In genomic region chr12:82507656-82508055, GRCh38 we compare ENCODE assay signal across 30 cellular contexts.
"Had no signal": no experiment of that assay in that cellular context is flagged by ENCODE, and none has a peak within 500 bp of the region (broad histone marks: within the 10 kb centered on the region; RNA-seq: fewer than 3 reads in every experiment).

No MANE protein-coding gene starts in this region.

- H3K9me3 ChIP-seq: adrenal gland, body of pancreas, breast epithelium, Peyer's patch, SJSA1, SK-N-SH had no signal

- H3K9me3 Mint-ChIP-seq: activated CD4-positive, alpha-beta memory T cell treated with anti-CD3 and anti-CD28 coated beads for 36 hours; activated CD4-positive, alpha-beta T cell treated with anti-CD3 and anti-CD28 coated beads, Interleukin-2, amount 10 ng/mL, durations not matched to agents 7 days and 5 days; activated naive CD4-positive, alpha-beta T cell treated with anti-CD3 and anti-CD28 coated beads for 36 hours; activated naive CD4-positive, alpha-beta T cell treated with anti-CD3 and anti-CD28 coated beads, Interleukin-2, amount 50 U/mL, for 72 hours; activated T-cell treated with anti-CD3 and anti-CD28 coated beads, Interleukin-2, amount 50 U/mL, for 4 hours; activated T-helper 1 cell treated with anti-CD3 and anti-CD28 coated beads, Interleukin-12 subunit alpha, Interleukin-12 subunit beta, Interleukin-2, Interleukin-4 antibody, amounts not matched to agents 30 ng/mL and 10 ng/mL and 1 ng/mL, durations not matched to agents 14 hours and 24 hours and 36 hours; T-helper 1 cell treated with Interleukin-12 subunit alpha and Interleukin-12 subunit beta and Interleukin-4 antibody, amounts not matched to agents 30 μg/mL and 1 μg/mL, for 36 hours; T-helper 2 cell treated with Interferon-gamma antibody and Interleukin-4, amounts not matched to agents 5 μg/mL and 100 μg/mL, for 36 hours; WTC11 had no signal

- H3K27me3 Mint-ChIP-seq: activated CD4-positive, alpha-beta memory T cell treated with anti-CD3 and anti-CD28 coated beads for 36 hours; activated CD4-positive, alpha-beta T cell treated with anti-CD3 and anti-CD28 coated beads, Interleukin-2, amount 10 ng/mL, durations not matched to agents 7 days and 5 days had no signal

- H3K27ac ChIP-seq: adrenal gland, body of pancreas, breast epithelium, Peyer's patch, SJSA1 had no signal

- H3K4me3 ChIP-seq: adrenal gland, body of pancreas, breast epithelium, Peyer's patch, SJSA1 had no signal

- H3K36me3 Mint-ChIP-seq: activated CD4-positive, alpha-beta memory T cell treated with anti-CD3 and anti-CD28 coated beads for 36 hours; activated naive CD4-positive, alpha-beta T cell treated with anti-CD3 and anti-CD28 coated beads, Interleukin-2, amount 50 U/mL, for 72 hours; WTC11 had no signal

- H3K4me1 ChIP-seq: adrenal gland, body of pancreas, breast epithelium, Peyer's patch, SJSA1 had no signal

- H3K27ac Mint-ChIP-seq: activated CD4-positive, alpha-beta memory T cell treated with anti-CD3 and anti-CD28 coated beads for 36 hours; activated CD4-positive, alpha-beta T cell treated with anti-CD3 and anti-CD28 coated beads for 36 hours; activated CD4-positive, alpha-beta T cell treated with anti-CD3 and anti-CD28 coated beads, Interleukin-2, amount 10 ng/mL, durations not matched to agents 7 days and 5 days; activated naive CD4-positive, alpha-beta T cell treated with anti-CD3 and anti-CD28 coated beads for 36 hours; activated naive CD4-positive, alpha-beta T cell treated with anti-CD3 and anti-CD28 coated beads, Interleukin-2, amount 50 U/mL, for 72 hours; activated T-helper 1 cell treated with anti-CD3 and anti-CD28 coated beads, Interleukin-12 subunit alpha, Interleukin-12 subunit beta, Interleukin-2, Interleukin-4 antibody, amounts not matched to agents 30 ng/mL and 10 ng/mL and 1 ng/mL, durations not matched to agents 14 hours and 24 hours and 36 hours; T-helper 1 cell treated with Interleukin-12 subunit alpha and Interleukin-12 subunit beta and Interleukin-4 antibody, amounts not matched to agents 30 μg/mL and 1 μg/mL, for 36 hours; T-helper 2 cell treated with Interferon-gamma antibody and Interleukin-4, amounts not matched to agents 5 μg/mL and 100 μg/mL, for 36 hours; WTC11 had no signal

- H3K4me3 Mint-ChIP-seq: activated CD4-positive, alpha-beta memory T cell treated with anti-CD3 and anti-CD28 coated beads for 36 hours; activated CD4-positive, alpha-beta T cell treated with anti-CD3 and anti-CD28 coated beads for 36 hours; activated CD4-positive, alpha-beta T cell treated with anti-CD3 and anti-CD28 coated beads, Interleukin-2, amount 10 ng/mL, durations not matched to agents 7 days and 5 days; activated naive CD4-positive, alpha-beta T cell treated with anti-CD3 and anti-CD28 coated beads for 36 hours; activated T-cell treated with anti-CD3 and anti-CD28 coated beads, Interleukin-2, amount 50 U/mL, for 4 hours; activated T-helper 1 cell treated with anti-CD3 and anti-CD28 coated beads, Interleukin-12 subunit alpha, Interleukin-12 subunit beta, Interleukin-2, Interleukin-4 antibody, amounts not matched to agents 30 ng/mL and 10 ng/mL and 1 ng/mL, durations not matched to agents 14 hours and 24 hours and 36 hours; T-helper 1 cell treated with Interleukin-12 subunit alpha and Interleukin-12 subunit beta and Interleukin-4 antibody, amounts not matched to agents 30 μg/mL and 1 μg/mL, for 36 hours; T-helper 2 cell treated with Interferon-gamma antibody and Interleukin-4, amounts not matched to agents 5 μg/mL and 100 μg/mL, for 36 hours; WTC11 had no signal

- H3K4me1 Mint-ChIP-seq: activated CD4-positive, alpha-beta T cell treated with anti-CD3 and anti-CD28 coated beads for 36 hours; activated CD4-positive, alpha-beta T cell treated with anti-CD3 and anti-CD28 coated beads, Interleukin-2, amount 10 ng/mL, durations not matched to agents 7 days and 5 days; WTC11 had no signal

- H3K36me3 ChIP-seq: adrenal gland, breast epithelium, Peyer's patch, SJSA1 had no signal

- ATAC-seq: activated CD4-positive, alpha-beta T cell treated with anti-CD3 and anti-CD28 coated beads for 36 hours; activated CD4-positive, CD25-positive, alpha-beta regulatory T cell treated with anti-CD3 and anti-CD28 coated beads, Interleukin-2, amount 50 U/mL, for 24 hours; activated naive CD4-positive, alpha-beta T cell treated with anti-CD3 and anti-CD28 coated beads, Interleukin-2, amount 50 U/mL, for 72 hours; activated T-cell treated with anti-CD3 and anti-CD28 coated beads, Interleukin-2, amount 50 U/mL, for 4 hours; body of pancreas; PC-3; WTC11 had no signal

- H3K27me3 ChIP-seq: adrenal gland, body of pancreas, breast epithelium, Peyer's patch, SJSA1 had no signal

- DNase-seq: activated CD4-positive, alpha-beta memory T cell treated with anti-CD3 and anti-CD28 coated beads for 36 hours; activated CD4-positive, alpha-beta T cell treated with anti-CD3 and anti-CD28 coated beads for 36 hours; activated CD4-positive, alpha-beta T cell treated with anti-CD3 and anti-CD28 coated beads, Interleukin-2, amount 10 ng/mL, durations not matched to agents 7 days and 5 days; activated CD8-positive, alpha-beta memory T cell treated with anti-CD3 and anti-CD28 coated beads, Interleukin-2, amount 50 U/mL, for 4 hours; activated gamma-delta T cell treated with Interleukin-2 at 50 U/mL for 16 hours; activated naive CD4-positive, alpha-beta T cell treated with anti-CD3 and anti-CD28 coated beads for 36 hours; activated T-cell treated with anti-CD3 and anti-CD28 coated beads for 4 hours; activated T-cell treated with anti-CD3 and anti-CD28 coated beads, Interleukin-2, amount 50 U/mL, for 4 hours; adrenal gland; body of pancreas; NCI-H1092 treated with DMSO at 0.1 percent for 48 hours; NCI-H1417 treated with DMSO at 0.1 percent for 48 hours; NCI-H187 treated with DMSO at 0.1 percent for 48 hours; NCI-H2081 treated with DMSO at 0.1 percent for 48 hours; NCI-H226; NCI-H510A; NK-92 treated with Interleukin-12 subunit alpha and Interleukin-12 subunit beta, amount 100 ng/mL, for 24 hours; PC-3; Peyer's patch; RPMI8226; SHP77 treated with DMSO at 0.1 percent for 48 hours; SK-N-SH had no signal
